ENCODE assay signal across 1 cellular context in genomic region chr11:63681208-63682044, GRCh38.
A peak's percentile ranks its signal among the peaks of the same experiment; 100 is the strongest.
TF ChIP-seq lines count a peak whose summit lies in the region.

TSS of gene RTN3 (plus strand) at chr11:63681500. CDS start at chr11:63681637, 137 bp downstream.

TF ChIP-seq in K562, 482 proteins besides CTCF, POLR2A, EP300 and RAD21 (continued from another document):
- TF ChIP-seq, protein P1, sequence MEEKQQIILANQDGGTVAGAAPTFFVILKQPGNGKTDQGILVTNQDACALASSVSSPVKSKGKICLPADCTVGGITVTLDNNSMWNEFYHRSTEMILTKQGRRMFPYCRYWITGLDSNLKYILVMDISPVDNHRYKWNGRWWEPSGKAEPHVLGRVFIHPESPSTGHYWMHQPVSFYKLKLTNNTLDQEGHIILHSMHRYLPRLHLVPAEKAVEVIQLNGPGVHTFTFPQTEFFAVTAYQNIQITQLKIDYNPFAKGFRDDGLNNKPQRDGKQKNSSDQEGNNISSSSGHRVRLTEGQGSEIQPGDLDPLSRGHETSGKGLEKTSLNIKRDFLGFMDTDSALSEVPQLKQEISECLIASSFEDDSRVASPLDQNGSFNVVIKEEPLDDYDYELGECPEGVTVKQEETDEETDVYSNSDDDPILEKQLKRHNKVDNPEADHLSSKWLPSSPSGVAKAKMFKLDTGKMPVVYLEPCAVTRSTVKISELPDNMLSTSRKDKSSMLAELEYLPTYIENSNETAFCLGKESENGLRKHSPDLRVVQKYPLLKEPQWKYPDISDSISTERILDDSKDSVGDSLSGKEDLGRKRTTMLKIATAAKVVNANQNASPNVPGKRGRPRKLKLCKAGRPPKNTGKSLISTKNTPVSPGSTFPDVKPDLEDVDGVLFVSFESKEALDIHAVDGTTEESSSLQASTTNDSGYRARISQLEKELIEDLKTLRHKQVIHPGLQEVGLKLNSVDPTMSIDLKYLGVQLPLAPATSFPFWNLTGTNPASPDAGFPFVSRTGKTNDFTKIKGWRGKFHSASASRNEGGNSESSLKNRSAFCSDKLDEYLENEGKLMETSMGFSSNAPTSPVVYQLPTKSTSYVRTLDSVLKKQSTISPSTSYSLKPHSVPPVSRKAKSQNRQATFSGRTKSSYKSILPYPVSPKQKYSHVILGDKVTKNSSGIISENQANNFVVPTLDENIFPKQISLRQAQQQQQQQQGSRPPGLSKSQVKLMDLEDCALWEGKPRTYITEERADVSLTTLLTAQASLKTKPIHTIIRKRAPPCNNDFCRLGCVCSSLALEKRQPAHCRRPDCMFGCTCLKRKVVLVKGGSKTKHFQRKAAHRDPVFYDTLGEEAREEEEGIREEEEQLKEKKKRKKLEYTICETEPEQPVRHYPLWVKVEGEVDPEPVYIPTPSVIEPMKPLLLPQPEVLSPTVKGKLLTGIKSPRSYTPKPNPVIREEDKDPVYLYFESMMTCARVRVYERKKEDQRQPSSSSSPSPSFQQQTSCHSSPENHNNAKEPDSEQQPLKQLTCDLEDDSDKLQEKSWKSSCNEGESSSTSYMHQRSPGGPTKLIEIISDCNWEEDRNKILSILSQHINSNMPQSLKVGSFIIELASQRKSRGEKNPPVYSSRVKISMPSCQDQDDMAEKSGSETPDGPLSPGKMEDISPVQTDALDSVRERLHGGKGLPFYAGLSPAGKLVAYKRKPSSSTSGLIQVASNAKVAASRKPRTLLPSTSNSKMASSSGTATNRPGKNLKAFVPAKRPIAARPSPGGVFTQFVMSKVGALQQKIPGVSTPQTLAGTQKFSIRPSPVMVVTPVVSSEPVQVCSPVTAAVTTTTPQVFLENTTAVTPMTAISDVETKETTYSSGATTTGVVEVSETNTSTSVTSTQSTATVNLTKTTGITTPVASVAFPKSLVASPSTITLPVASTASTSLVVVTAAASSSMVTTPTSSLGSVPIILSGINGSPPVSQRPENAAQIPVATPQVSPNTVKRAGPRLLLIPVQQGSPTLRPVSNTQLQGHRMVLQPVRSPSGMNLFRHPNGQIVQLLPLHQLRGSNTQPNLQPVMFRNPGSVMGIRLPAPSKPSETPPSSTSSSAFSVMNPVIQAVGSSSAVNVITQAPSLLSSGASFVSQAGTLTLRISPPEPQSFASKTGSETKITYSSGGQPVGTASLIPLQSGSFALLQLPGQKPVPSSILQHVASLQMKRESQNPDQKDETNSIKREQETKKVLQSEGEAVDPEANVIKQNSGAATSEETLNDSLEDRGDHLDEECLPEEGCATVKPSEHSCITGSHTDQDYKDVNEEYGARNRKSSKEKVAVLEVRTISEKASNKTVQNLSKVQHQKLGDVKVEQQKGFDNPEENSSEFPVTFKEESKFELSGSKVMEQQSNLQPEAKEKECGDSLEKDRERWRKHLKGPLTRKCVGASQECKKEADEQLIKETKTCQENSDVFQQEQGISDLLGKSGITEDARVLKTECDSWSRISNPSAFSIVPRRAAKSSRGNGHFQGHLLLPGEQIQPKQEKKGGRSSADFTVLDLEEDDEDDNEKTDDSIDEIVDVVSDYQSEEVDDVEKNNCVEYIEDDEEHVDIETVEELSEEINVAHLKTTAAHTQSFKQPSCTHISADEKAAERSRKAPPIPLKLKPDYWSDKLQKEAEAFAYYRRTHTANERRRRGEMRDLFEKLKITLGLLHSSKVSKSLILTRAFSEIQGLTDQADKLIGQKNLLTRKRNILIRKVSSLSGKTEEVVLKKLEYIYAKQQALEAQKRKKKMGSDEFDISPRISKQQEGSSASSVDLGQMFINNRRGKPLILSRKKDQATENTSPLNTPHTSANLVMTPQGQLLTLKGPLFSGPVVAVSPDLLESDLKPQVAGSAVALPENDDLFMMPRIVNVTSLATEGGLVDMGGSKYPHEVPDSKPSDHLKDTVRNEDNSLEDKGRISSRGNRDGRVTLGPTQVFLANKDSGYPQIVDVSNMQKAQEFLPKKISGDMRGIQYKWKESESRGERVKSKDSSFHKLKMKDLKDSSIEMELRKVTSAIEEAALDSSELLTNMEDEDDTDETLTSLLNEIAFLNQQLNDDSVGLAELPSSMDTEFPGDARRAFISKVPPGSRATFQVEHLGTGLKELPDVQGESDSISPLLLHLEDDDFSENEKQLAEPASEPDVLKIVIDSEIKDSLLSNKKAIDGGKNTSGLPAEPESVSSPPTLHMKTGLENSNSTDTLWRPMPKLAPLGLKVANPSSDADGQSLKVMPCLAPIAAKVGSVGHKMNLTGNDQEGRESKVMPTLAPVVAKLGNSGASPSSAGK (IDR thresholded peaks at IDR 0.05): peak; percentile 46
- peak; percentile 68; the same call in 1 of the 2 replicates for TF ChIP-seq GATAD2A (IDR thresholded peaks at IDR 0.05)
- TF ChIP-seq NONO (IDR thresholded peaks at IDR 0.05; ENCODE audit: low read depth in 2 of 2, low read length in 1 of 2): no peak
- no peak for TF ChIP-seq ZNF347 (CRISPR knock-in tag; IDR thresholded peaks at IDR 0.05; ENCODE audit: low read depth)
- TF ChIP-seq SREBF1 (IDR thresholded peaks at IDR 0.05; ENCODE audit: borderline replicate concordance, low read depth, low read length): no peak
- TF ChIP-seq NFIC (IDR thresholded peaks at IDR 0.05): peak; percentile 69
- TF ChIP-seq, protein P2, sequence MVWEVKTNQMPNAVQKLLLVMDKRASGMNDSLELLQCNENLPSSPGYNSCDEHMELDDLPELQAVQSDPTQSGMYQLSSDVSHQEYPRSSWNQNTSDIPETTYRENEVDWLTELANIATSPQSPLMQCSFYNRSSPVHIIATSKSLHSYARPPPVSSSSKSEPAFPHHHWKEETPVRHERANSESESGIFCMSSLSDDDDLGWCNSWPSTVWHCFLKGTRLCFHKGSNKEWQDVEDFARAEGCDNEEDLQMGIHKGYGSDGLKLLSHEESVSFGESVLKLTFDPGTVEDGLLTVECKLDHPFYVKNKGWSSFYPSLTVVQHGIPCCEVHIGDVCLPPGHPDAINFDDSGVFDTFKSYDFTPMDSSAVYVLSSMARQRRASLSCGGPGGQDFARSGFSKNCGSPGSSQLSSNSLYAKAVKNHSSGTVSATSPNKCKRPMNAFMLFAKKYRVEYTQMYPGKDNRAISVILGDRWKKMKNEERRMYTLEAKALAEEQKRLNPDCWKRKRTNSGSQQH (CRISPR knock-in tag; IDR thresholded peaks at IDR 0.05): no peak
- TF ChIP-seq SIX5 (IDR thresholded peaks at IDR 0.05; ENCODE audit: borderline replicate concordance in 1 of 2, insufficient read depth in 1 of 2, low read depth in 1 of 2, low read length in 2 of 2): no peak
- peak; percentile 81 for TF ChIP-seq EGR1 (conservative IDR thresholded peaks at IDR 0.05)
- peak; percentile 63 for TF ChIP-seq CREB1 (IDR thresholded peaks at IDR 0.05)
- TF ChIP-seq CREB1 (CRISPR knock-in tag; IDR thresholded peaks at IDR 0.05): peak; percentile 50
- peak; percentile 70 for TF ChIP-seq SP1 (CRISPR knock-in tag; IDR thresholded peaks at IDR 0.05)
- peak; percentile 8; the same call in 1 of the 2 replicates for TF ChIP-seq SPI1 (IDR thresholded peaks at IDR 0.05; ENCODE audit: borderline replicate concordance, low read depth, low read length)
- TF ChIP-seq ARID1B (IDR thresholded peaks at IDR 0.05): peak; percentile 62; the same call in 1 of the 2 replicates
- peak; percentile 83; the same call in 1 of the 2 replicates for TF ChIP-seq PHF8 (IDR thresholded peaks at IDR 0.05; ENCODE audit: borderline replicate concordance, low read length)
- peak; percentile 79 for TF ChIP-seq DPF2 (IDR thresholded peaks at IDR 0.05)
- TF ChIP-seq PATZ1 (CRISPR knock-in tag; IDR thresholded peaks at IDR 0.05; ENCODE audit: borderline replicate concordance): no peak
- TF ChIP-seq RUNX1 (IDR thresholded peaks at IDR 0.05; ENCODE audit: low read depth): no peak
- no peak for TF ChIP-seq EWSR1 (IDR thresholded peaks at IDR 0.05; ENCODE audit: borderline replicate concordance, low read depth, partially characterized antibody)
- TF ChIP-seq, protein P3, sequence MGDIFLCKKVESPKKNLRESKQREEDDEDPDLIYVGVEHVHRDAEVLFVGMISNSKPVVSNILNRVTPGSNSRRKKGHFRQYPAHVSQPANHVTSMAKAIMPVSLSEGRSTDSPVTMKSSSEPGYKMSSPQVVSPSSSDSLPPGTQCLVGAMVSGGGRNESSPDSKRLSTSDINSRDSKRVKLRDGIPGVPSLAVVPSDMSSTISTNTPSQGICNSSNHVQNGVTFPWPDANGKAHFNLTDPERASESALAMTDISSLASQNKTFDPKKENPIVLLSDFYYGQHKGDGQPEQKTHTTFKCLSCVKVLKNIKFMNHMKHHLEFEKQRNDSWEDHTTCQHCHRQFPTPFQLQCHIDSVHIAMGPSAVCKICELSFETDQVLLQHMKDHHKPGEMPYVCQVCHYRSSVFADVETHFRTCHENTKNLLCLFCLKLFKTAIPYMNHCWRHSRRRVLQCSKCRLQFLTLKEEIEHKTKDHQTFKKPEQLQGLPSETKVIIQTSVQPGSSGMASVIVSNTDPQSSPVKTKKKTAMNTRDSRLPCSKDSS (IDR thresholded peaks at IDR 0.05; ENCODE audit: low read depth, partially characterized antibody): no peak
- peak; percentile 56; the same call in 1 of the 2 replicates for TF ChIP-seq MAX (CRISPR knock-in tag; IDR thresholded peaks at IDR 0.05)
- TF ChIP-seq SNRNP70 (optimal IDR thresholded peaks at IDR 0.05; ENCODE audit: low read depth, low read length): no peak
- no peak for TF ChIP-seq ESRRB (CRISPR knock-in tag; IDR thresholded peaks at IDR 0.05; ENCODE audit: borderline replicate concordance)
- no peak for TF ChIP-seq MYBL2 (IDR thresholded peaks at IDR 0.05; ENCODE audit: low read depth)
- no peak for TF ChIP-seq MYBL2 (CRISPR knock-in tag; IDR thresholded peaks at IDR 0.05; ENCODE audit: borderline replicate concordance)
TF ChIP-seq in K562: peak in this region for 128.
